In the genomic region with DNA sequence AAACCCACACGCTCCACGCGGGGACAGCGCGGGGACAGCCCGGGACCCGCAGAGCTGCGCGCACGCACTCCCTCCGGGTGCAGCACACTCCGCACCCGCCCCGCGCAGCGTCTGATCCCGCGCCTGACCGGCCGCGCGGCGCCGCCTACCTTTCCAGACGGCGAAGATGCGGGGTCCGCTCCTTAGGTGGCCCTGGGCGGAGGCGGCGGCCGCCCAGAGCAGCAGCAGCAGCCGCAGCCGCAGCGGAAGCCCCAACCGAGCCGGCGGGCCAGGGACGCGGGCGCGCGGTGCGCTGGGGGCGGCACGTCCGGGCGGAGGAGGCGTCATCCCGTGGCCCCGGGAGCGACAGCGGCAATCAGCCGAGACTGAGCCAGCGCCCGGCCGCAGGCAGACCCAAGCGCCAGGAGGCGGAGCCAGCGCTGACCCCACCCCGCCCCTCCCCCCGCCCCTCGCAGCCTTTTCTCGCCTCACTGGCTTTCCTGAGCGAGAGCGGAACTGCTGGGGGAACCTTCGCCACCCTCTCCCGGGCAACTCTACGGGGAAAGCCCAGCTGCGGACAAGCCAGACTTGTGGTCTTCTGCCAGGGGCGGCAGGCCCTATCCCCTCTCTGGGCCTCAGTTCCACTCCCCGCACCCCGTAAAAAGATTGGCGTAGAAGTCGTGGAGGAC, we compare ENCODE assay signal across 9 cellular contexts. TPM values are rescaled to one million over a fixed set of nuclear protein-coding genes. Genes with fewer than 3 reads are reported as not detected.
DNase-seq lines count a peak whose midpoint lies in the region; ATAC-seq, FAIRE-seq and TF ChIP-seq lines count a peak whose summit lies in the region.
"Had no signal": no experiment of that assay in that cellular context is flagged by ENCODE, and none has a peak within 500 bp of the region (broad histone marks: within the 10 kb centered on the region; RNA-seq: fewer than 3 reads in every experiment).

A gene with protein sequence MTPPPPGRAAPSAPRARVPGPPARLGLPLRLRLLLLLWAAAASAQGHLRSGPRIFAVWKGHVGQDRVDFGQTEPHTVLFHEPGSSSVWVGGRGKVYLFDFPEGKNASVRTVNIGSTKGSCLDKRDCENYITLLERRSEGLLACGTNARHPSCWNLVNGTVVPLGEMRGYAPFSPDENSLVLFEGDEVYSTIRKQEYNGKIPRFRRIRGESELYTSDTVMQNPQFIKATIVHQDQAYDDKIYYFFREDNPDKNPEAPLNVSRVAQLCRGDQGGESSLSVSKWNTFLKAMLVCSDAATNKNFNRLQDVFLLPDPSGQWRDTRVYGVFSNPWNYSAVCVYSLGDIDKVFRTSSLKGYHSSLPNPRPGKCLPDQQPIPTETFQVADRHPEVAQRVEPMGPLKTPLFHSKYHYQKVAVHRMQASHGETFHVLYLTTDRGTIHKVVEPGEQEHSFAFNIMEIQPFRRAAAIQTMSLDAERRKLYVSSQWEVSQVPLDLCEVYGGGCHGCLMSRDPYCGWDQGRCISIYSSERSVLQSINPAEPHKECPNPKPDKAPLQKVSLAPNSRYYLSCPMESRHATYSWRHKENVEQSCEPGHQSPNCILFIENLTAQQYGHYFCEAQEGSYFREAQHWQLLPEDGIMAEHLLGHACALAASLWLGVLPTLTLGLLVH (minus strand): TSS at position 367 of the 668 bp plus-strand sequence. CDS start 40 bp downstream, at position 327.

- ATAC-seq in HG03460 (IDR thresholded peaks at IDR 0.05; ENCODE audit: unreplicated experiment), result peak; percentile 62

- H3K27ac ChIP-seq in esophagus squamous epithelium (peak within 1 kb of the TSS; percentile 62 to 81 (median 72)), muscle layer of duodenum (ENCODE audit: low read length) (no peak within 1 kb of the TSS)

- H3K9me3 ChIP-seq in esophagus squamous epithelium (no peaks in the 10 kb centered on the region), muscle layer of duodenum (ENCODE audit: control insufficient read depth in 1 of 2, low read length in 2 of 2) (no peaks in the 10 kb centered on the region)

- H3K36me3 ChIP-seq in esophagus squamous epithelium (no peaks in the 10 kb centered on the region), muscle layer of duodenum (ENCODE audit: control insufficient read depth in 1 of 2, insufficient read depth in 2 of 2, low read length in 2 of 2) (no peaks in the 10 kb centered on the region)

- TF ChIP-seq POLR2A in esophagus squamous epithelium (IDR thresholded peaks at IDR 0.05), result peak in 2 of 4 donors; percentile 58 to 85

- no peaks in the 10 kb centered on the region for H3K27me3 Mint-ChIP-seq in activated T-cell treated with anti-CD3 and anti-CD28 coated beads, Interleukin-2, amount 50 U/mL, for 24 hours

- no peaks in the 10 kb centered on the region for H3K9me3 Mint-ChIP-seq in activated T-cell treated with anti-CD3 and anti-CD28 coated beads, Interleukin-2, amount 50 U/mL, for 24 hours

- peaks cover 0 to 54% (median 8%) of the 10 kb centered on the region in 4 donors for H3K27me3 ChIP-seq in esophagus squamous epithelium
- peaks cover 14% of the 10 kb centered on the region for H3K27me3 ChIP-seq in muscle layer of duodenum (ENCODE audit: low read depth, low read length)

- DNase-seq in C1 segment of cervical spinal cord (lab: John Stamatoyannopoulos, UW) (peak; percentile 23 to 92 (median 85)), GM19239 (ENCODE audit: insufficient read length, low spot score) (peak; percentile 95), OCI-M1 (lab: John Stamatoyannopoulos, UW) (peak; percentile 92), esophagus squamous epithelium (lab: John Stamatoyannopoulos, UW) (no peak)
- DNase-seq in activated T-cell treated with anti-CD3 and anti-CD28 coated beads, Interleukin-2, amount 50 U/mL, for 24 hours, result peak; percentile 89
- peak; percentile 54 to 85 for DNase-seq in stimulated activated CD8-positive, alpha-beta memory T cell treated with anti-CD3 and anti-CD28 coated beads, Interleukin-7, amount 100 ng/mL, for 4 hours (ENCODE audit: low read depth in 2 of 2)

- peak within 1 kb of the TSS; percentile 95 for H3K4me3 Mint-ChIP-seq in activated T-cell treated with anti-CD3 and anti-CD28 coated beads, Interleukin-2, amount 50 U/mL, for 24 hours

- intact Hi-C loops in esophagus squamous epithelium (cut with DNase I), result loop anchor here (2.0 kb wide), 1 partner anchor 51 kb away; no protein-coding TSS in a partner anchor

- H3K36me3 Mint-ChIP-seq in activated T-cell treated with anti-CD3 and anti-CD28 coated beads, Interleukin-2, amount 50 U/mL, for 24 hours (ENCODE audit: low read depth), result peaks cover 42% of the 10 kb centered on the region

- FAIRE-seq in GM19239 (lab: Jason Lieb, UNC), result peak; percentile 70
- FAIRE-seq: colon had no signal

- H3K4me1 ChIP-seq in esophagus squamous epithelium (peaks cover 6 to 40% (median 10%) of the 10 kb centered on the region in 3 donors), muscle layer of duodenum (ENCODE audit: control insufficient read depth in 1 of 2, insufficient read depth in 2 of 2, low read length in 2 of 2) (peaks cover 2 to 29% of the 10 kb centered on the region in 2 donors)

- H3K27ac Mint-ChIP-seq in activated T-cell treated with anti-CD3 and anti-CD28 coated beads, Interleukin-2, amount 50 U/mL, for 24 hours, result peak within 1 kb of the TSS; percentile 93

- 36% methylated on average over 4 of the region's 75 CpGs; no CpG with 5 or more reads in 1 of the 2 donors for WGBS in esophagus squamous epithelium, 2 donors

- TF ChIP-seq CTCF in esophagus squamous epithelium (IDR thresholded peaks at IDR 0.05), result peak in 1 of 6 experiments; percentile 5

- peaks cover 72% of the 10 kb centered on the region for H3K4me1 Mint-ChIP-seq in activated T-cell treated with anti-CD3 and anti-CD28 coated beads, Interleukin-2, amount 50 U/mL, for 24 hours (ENCODE audit: low read depth)

- H3K4me3 ChIP-seq in esophagus squamous epithelium, result peak within 1 kb of the TSS; percentile 47 to 90 (median 58)
- peak within 1 kb of the TSS; percentile 46 to 83 for H3K4me3 ChIP-seq in muscle layer of duodenum (ENCODE audit: low read depth in 1 of 2, low read length in 2 of 2)

RNA-seq across cellular contexts. Expression of the gene that starts here (rescaled TPM):
- 1 to 10 TPM; 1.2 to 7.5 (median 2.9) TPM for total RNA-seq in esophagus squamous epithelium
